Comparison of ENCODE assay signal across 9 cellular contexts in the genomic region with DNA sequence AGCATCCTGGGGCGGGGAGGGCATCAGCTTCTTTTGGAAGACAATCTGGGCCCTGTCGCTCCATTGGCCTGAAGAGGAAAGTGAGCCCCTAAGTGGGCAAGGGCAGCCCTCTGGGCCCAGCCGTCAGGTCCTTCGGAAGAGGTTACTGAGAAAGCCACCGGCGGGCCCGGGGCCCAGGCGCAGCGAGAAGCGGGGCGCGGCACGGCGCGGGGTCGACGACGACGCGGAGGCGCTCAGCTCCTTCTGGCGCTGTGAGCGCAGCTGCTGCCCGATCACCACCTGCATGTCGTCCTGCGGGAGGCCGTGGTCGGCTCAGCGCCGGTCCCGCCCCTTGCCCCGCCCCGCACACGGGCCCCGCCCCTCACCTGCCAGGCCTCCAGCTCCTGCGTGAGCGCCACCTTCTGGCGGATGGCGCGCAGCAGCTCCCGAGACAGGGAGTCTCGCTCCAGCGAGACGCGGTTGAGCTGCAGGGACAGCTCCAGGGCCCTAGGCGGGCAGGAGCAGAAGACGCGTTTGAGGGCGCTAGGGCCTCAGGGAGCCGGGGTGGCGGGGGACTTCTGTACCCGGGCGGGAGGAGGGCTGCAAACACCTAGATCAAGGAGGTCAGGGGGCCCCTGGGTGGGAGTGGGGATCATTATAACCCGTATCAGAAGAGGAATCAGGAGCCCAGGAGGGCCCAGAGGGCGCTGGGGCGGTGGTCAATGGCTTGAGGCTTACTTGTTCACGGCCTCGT. TPM values are rescaled to one million over a fixed set of nuclear protein-coding genes. Genes with fewer than 3 reads are reported as not detected.
A peak's percentile ranks its signal among the peaks of the same experiment; 100 is the strongest.
DNase-seq lines count a peak whose midpoint lies in the region; ATAC-seq and TF ChIP-seq lines count a peak whose summit lies in the region.
"Had no signal": no experiment of that assay in that cellular context is flagged by ENCODE, and none has a peak within 500 bp of the region (broad histone marks: within the 10 kb centered on the region; RNA-seq: fewer than 3 reads in every experiment).

No MANE protein-coding gene starts in this region.

- ATAC-seq in HG03108 (IDR thresholded peaks at IDR 0.05; ENCODE audit: unreplicated experiment) = peak; percentile 31
- ATAC-seq in effector memory CD8-positive, alpha-beta T cell (replicated peaks) = peak; percentile 41

- peaks cover 27 to 36% of the 10 kb centered on the region in 2 donors for H3K4me1 Mint-ChIP-seq in effector memory CD8-positive, alpha-beta T cell (ENCODE audit: low read depth in 2 of 2)
- peaks cover 13% of the 10 kb centered on the region for H3K4me1 Mint-ChIP-seq in mesothelial cell of epicardium

- peak; percentile 81 for DNase-seq in Caki2 (ENCODE audit: low read depth)
- DNase-seq in NCI-H748 treated with DMSO at 0.1 percent for 48 hours (lab: John Stamatoyannopoulos, UW) = peak; percentile 48
- DNase-seq in activated CD8-positive, alpha-beta memory T cell treated with anti-CD3 and anti-CD28 coated beads for 1 hour (ENCODE audit: extremely low read depth in 1 of 2, low read depth in 1 of 2) = peak; percentile 68 to 85
- DNase-seq in effector memory CD8-positive, alpha-beta T cell = peak; percentile 75 to 80 (median 79)
- peak; percentile 87 to 92 for DNase-seq in mesothelial cell of epicardium (ENCODE audit: low spot score in 2 of 2, unreplicated experiment in 2 of 2)
- peak; percentile 68 to 74 for DNase-seq in stimulated activated CD8-positive, alpha-beta memory T cell treated with anti-CD3 and anti-CD28 coated beads, Interleukin-4, amount 100 ng/mL, for 4 hours (ENCODE audit: low read depth in 2 of 2, low spot score in 1 of 2)
- DNase-seq in KG1 (lab: John Stamatoyannopoulos, UW) = no peak

- no peak overlapping the region for H3K27ac Mint-ChIP-seq in effector memory CD8-positive, alpha-beta T cell
- H3K27ac Mint-ChIP-seq in mesothelial cell of epicardium = no peak overlapping the region

- H3K27me3 Mint-ChIP-seq in effector memory CD8-positive, alpha-beta T cell = peaks cover 26 to 50% of the 10 kb centered on the region in 2 donors
- peaks cover 14% of the 10 kb centered on the region for H3K27me3 Mint-ChIP-seq in mesothelial cell of epicardium (ENCODE audit: low read depth)

- no peaks in the 10 kb centered on the region for H3K9me3 Mint-ChIP-seq in effector memory CD8-positive, alpha-beta T cell
- H3K9me3 Mint-ChIP-seq in mesothelial cell of epicardium = no peaks in the 10 kb centered on the region

- peak; percentile 82 for TF ChIP-seq CTCF in mesothelial cell of epicardium (IDR thresholded peaks at IDR 0.05; ENCODE audit: unreplicated experiment)

- H3K4me3 Mint-ChIP-seq in effector memory CD8-positive, alpha-beta T cell = peak overlapping the region; percentile 55 to 58
- no peak overlapping the region for H3K4me3 Mint-ChIP-seq in mesothelial cell of epicardium

- in situ Hi-C loops in Caki2 (cut with HindIII; ENCODE audit: low pct_unique_long_range_greater_than_20kb, low sequenced_read_pairs) = no loop called here

- peaks cover 22% of the 10 kb centered on the region for H3K36me3 Mint-ChIP-seq in effector memory CD8-positive, alpha-beta T cell (ENCODE audit: insufficient read depth)
- peaks cover 11% of the 10 kb centered on the region for H3K36me3 Mint-ChIP-seq in mesothelial cell of epicardium

RNA-seq across cellular contexts. Expression of gene THOC6, which starts 4.3 kb away (rescaled TPM):
- total RNA-seq in Caki2 (2014; rRNA removed; shearing (Covaris generic); ENCODE audit: low replicate concordance) = 247 and 252 TPM in 2 replicates
- 59.8 to 62.4 TPM (median 60.2 TPM) in 3 replicates for total RNA-seq in mesothelial cell of epicardium

RNA-seq across cellular contexts. Expression of gene HCFC1R1, which starts 4.4 kb away (rescaled TPM):
- 461 and 685 TPM in 2 replicates for total RNA-seq in Caki2 (2014; rRNA removed; shearing (Covaris generic); ENCODE audit: low replicate concordance)
- 64.0 to 68.5 TPM (median 65.7 TPM) in 3 replicates for total RNA-seq in mesothelial cell of epicardium

RNA-seq across cellular contexts. Expression of gene TNFRSF12A, which starts 8.0 kb away (rescaled TPM):
- total RNA-seq in Caki2 (2014; rRNA removed; shearing (Covaris generic); ENCODE audit: low replicate concordance) = 975 and 1,222 TPM in 2 replicates
- total RNA-seq in mesothelial cell of epicardium = 44.6 to 45.5 TPM (median 45.1 TPM) in 3 replicates

RNA-seq across cellular contexts. Expression of gene BICDL2, which starts 8.6 kb away (rescaled TPM):
- not detected in 2 replicates for total RNA-seq in Caki2 (2014; rRNA removed; shearing (Covaris generic); ENCODE audit: low replicate concordance)
- 4.5 to 5.8 TPM (median 5.1 TPM) in 3 replicates for total RNA-seq in mesothelial cell of epicardium

RNA-seq across cellular contexts. Expression of gene CLDN6, which starts 10.2 kb away (rescaled TPM):
- not detected in 2 replicates for total RNA-seq in Caki2 (2014; rRNA removed; shearing (Covaris generic); ENCODE audit: low replicate concordance)
- 257 to 267 TPM (median 260 TPM) in 3 replicates for total RNA-seq in mesothelial cell of epicardium
- total RNA-seq: T-helper 1 cell treated with Interleukin-12 subunit alpha and Interleukin-12 subunit beta and Interleukin-4 antibody, amounts not matched to agents 30 ng/mL and 1 ng/mL, for 36 hours had no signal

Comparison
In these comparisons a context has a peak if more than half of its experiments do, and no peak if none do; other contexts are left out.
1. RNA of gene TNFRSF12A, which starts 8.0 kb away (total RNA-seq): 975 to 1,222 TPM in Caki2; 44.6 to 45.5 TPM in mesothelial cell of epicardium; every median in the first group is over 10 times any median in the second.